15 cellular contexts compared by ENCODE assay signal in genomic region chr13:111387026-111387871, GRCh38.
"Had no signal": no experiment of that assay in that cellular context is flagged by ENCODE, and none has a peak within 500 bp of the region (broad histone marks: within the 10 kb centered on the region; RNA-seq: fewer than 3 reads in every experiment).

No MANE protein-coding gene starts in this region.

- H3K27ac ChIP-seq: ascending aorta, esophagus squamous epithelium, left lung, parathyroid adenoma, SJSA1, VCaP had no signal

- H3K9me3 Mint-ChIP-seq: neural crest cell had no signal

- H3K9ac ChIP-seq: parathyroid adenoma had no signal

- H3K27me3 ChIP-seq: ascending aorta had no signal

- H2AFZ ChIP-seq: parathyroid adenoma had no signal

- H3K36me3 ChIP-seq: ascending aorta, esophagus squamous epithelium, left lung, SJSA1 had no signal

- ATAC-seq: left lung had no signal

- H3K79me2 ChIP-seq: parathyroid adenoma had no signal

- H3K4me1 ChIP-seq: ascending aorta, esophagus squamous epithelium, left lung, parathyroid adenoma, SJSA1 had no signal

- H3K4me3 ChIP-seq: ascending aorta, esophagus squamous epithelium, left lung, SJSA1 had no signal

- H3K4me3 Mint-ChIP-seq: neural crest cell had no signal

- H3K9me3 ChIP-seq: ascending aorta, esophagus squamous epithelium, left lung, SJSA1 had no signal

- DNase-seq: activated gamma-delta T cell treated with Interleukin-2 at 50 U/mL for 16 hours; activated T-cell treated with anti-CD3 and anti-CD28 coated beads, Interleukin-2, amount 50 U/mL, for 1 hour; esophagus squamous epithelium; foreskin fibroblast; left lung; mesenchymal stem cell; retina; substantia nigra; T1000; trophoblast cell had no signal
